In the genomic region with DNA sequence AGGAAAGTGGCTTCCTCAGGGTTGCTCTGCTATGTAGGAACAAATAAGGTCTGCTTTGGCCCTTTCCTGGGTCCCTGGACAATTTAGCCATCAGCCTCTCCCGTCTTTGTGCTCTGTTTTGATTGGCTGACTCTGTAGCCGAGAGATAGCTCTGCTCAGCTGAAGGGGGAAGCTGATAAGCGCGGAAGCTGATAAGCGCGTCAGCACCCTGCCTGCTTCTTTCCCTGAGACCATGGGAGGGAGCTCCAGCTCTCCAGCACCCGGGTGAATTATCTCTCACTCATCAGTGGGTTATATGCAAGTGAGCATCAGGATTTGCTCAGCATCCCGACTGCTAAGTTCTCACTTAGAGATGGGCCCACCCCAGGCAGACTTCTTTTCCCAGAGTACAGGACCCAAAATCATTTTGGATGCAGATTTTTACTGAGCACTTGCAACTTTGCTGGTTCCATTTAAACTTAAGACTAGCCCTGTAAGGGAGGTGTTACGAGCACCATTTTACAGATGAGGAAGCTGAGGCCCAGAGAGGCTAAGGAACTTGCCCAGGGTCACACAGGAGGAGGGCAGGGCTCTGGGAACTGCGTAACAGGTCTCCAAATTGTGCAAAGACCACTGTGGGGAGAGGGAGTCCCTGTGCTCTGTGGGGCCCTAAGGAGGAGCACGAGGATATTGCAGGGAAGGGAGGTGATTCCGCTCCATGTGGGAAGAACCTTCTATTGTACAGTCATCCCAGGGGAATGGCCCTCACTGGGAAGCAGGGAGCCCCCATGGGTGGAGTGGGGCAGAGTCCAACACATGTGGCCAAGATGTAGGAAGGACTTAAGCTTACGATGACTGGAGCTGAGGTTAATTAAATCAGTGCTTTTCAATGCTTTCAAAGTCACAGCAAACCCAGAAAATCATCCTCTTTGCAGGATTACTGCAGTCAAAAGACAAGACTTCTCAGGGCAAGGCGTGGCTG, we compare ENCODE assay signal across 1 cellular context.
TF ChIP-seq lines count a peak whose summit lies in the region.

No MANE protein-coding gene starts in this region.

TF ChIP-seq in HCT116, 20 proteins besides CTCF, POLR2A, EP300 and RAD21 (continued from another document):
- TF ChIP-seq, protein P1, sequence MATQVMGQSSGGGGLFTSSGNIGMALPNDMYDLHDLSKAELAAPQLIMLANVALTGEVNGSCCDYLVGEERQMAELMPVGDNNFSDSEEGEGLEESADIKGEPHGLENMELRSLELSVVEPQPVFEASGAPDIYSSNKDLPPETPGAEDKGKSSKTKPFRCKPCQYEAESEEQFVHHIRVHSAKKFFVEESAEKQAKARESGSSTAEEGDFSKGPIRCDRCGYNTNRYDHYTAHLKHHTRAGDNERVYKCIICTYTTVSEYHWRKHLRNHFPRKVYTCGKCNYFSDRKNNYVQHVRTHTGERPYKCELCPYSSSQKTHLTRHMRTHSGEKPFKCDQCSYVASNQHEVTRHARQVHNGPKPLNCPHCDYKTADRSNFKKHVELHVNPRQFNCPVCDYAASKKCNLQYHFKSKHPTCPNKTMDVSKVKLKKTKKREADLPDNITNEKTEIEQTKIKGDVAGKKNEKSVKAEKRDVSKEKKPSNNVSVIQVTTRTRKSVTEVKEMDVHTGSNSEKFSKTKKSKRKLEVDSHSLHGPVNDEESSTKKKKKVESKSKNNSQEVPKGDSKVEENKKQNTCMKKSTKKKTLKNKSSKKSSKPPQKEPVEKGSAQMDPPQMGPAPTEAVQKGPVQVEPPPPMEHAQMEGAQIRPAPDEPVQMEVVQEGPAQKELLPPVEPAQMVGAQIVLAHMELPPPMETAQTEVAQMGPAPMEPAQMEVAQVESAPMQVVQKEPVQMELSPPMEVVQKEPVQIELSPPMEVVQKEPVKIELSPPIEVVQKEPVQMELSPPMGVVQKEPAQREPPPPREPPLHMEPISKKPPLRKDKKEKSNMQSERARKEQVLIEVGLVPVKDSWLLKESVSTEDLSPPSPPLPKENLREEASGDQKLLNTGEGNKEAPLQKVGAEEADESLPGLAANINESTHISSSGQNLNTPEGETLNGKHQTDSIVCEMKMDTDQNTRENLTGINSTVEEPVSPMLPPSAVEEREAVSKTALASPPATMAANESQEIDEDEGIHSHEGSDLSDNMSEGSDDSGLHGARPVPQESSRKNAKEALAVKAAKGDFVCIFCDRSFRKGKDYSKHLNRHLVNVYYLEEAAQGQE (IDR thresholded peaks at IDR 0.05; ENCODE audit: low read depth) = no peak
